1 cellular context compared by ENCODE assay signal in the genomic region with DNA sequence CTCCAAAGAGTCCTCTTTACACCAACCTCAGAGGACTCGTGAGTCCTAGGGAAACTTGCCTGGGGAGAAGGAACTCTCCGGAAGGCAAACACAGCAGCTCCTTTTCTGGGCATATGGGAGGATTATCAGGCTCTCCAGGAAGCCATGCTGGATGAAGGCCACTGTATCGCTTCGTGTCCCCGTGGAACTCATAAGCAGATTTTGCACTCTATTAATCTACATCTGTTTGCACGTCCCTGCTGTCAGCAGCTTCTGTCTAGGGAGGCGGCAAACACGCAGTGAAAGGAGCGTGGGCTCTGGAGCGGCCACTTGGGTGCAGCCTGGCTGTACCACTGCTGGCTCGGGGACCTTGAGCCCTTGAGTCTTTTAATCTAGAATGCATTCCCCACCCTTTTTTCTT.
TF ChIP-seq lines count a peak whose summit lies in the region.

No MANE protein-coding gene starts in this region.

TF ChIP-seq in K562, 482 proteins besides CTCF, POLR2A, EP300 and RAD21 (continued from another document):
- TF ChIP-seq, protein P1, sequence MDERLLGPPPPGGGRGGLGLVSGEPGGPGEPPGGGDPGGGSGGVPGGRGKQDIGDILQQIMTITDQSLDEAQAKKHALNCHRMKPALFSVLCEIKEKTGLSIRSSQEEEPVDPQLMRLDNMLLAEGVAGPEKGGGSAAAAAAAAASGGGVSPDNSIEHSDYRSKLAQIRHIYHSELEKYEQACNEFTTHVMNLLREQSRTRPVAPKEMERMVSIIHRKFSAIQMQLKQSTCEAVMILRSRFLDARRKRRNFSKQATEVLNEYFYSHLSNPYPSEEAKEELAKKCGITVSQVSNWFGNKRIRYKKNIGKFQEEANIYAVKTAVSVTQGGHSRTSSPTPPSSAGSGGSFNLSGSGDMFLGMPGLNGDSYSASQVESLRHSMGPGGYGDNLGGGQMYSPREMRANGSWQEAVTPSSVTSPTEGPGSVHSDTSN (CRISPR knock-in tag; IDR thresholded peaks at IDR 0.05; ENCODE audit: low read depth) = no peak
- TF ChIP-seq, protein P1 (tag; conservative IDR thresholded peaks at IDR 0.05; ENCODE audit: low read depth) = peak; percentile 30; the same call in 1 of the 2 replicates
- TF ChIP-seq CTBP1 (IDR thresholded peaks at IDR 0.05; ENCODE audit: borderline replicate concordance) (no peak), SRF (CRISPR knock-in tag; IDR thresholded peaks at IDR 0.05) (peak in 1 of 2 experiments; percentile 78; a peak in 1 of 4 replicates)
TF ChIP-seq in K562: peak in this region for 2.
